ENCODE assay signal across 8 cellular contexts in genomic region chr11:119030329-119031047, GRCh38. TPM values are rescaled to one million over a fixed set of nuclear protein-coding genes. Genes with fewer than 3 reads are reported as not detected.
DNase-seq lines count a peak whose midpoint lies in the region; ATAC-seq and TF ChIP-seq lines count a peak whose summit lies in the region.

SLC37A4 (minus strand) TSS chr11:119030877.

- H3K4me1 ChIP-seq in mucosa of rectum (ENCODE audit: control insufficient read depth in 2 of 2, insufficient read depth in 2 of 2, low read length in 2 of 2): peaks cover 39% of the 10 kb centered on the region in 2 donors

- peak within 1 kb of the TSS; percentile 90 to 93 for H3K27ac ChIP-seq in mucosa of rectum (ENCODE audit: low read depth in 2 of 2, low read length in 2 of 2)

- H3K9me3 ChIP-seq in mucosa of rectum (ENCODE audit: control insufficient read depth in 2 of 2, low read length in 2 of 2): no peaks in the 10 kb centered on the region

- TF ChIP-seq POLR2A in erythroblast (IDR thresholded peaks at IDR 0.05; ENCODE audit: low read length): peak; percentile 76

- H3K27me3 ChIP-seq in mucosa of rectum (ENCODE audit: control insufficient read depth in 2 of 2, insufficient read depth in 2 of 2, low read length in 2 of 2): no peaks in the 10 kb centered on the region

- peaks cover 9 to 14% of the 10 kb centered on the region in 2 donors for H3K36me3 ChIP-seq in mucosa of rectum (ENCODE audit: control insufficient read depth in 2 of 2, insufficient read depth in 2 of 2, low read length in 2 of 2)

- no peaks in the 10 kb centered on the region for H3K9me3 Mint-ChIP-seq in activated T-cell treated with anti-CD3 and anti-CD28 coated beads, Interleukin-2, amount 50 U/mL, for 24 hours

- DNase-seq in DMS153 treated with DMSO at 0.1 percent for 48 hours (lab: John Stamatoyannopoulos, UW; ENCODE audit: unreplicated experiment) (peak; percentile 88), KBM-7 (peak; percentile 97), erythroblast (lab: John Stamatoyannopoulos, UW) (peak; percentile 99)
- peak; percentile 99 for DNase-seq in activated T-cell treated with anti-CD3 and anti-CD28 coated beads, Interleukin-2, amount 50 U/mL, for 24 hours
- DNase-seq in stimulated activated CD8-positive, alpha-beta memory T cell treated with anti-CD3 and anti-CD28 coated beads, Interleukin-4, amount 100 ng/mL, for 48 hours: peak; percentile 100

- in situ Hi-C loops in KBM-7 (cut with MboI; ENCODE audit: low pct_unique_long_range_greater_than_20kb, low sequenced_read_pairs): no loop called here

- H3K27ac Mint-ChIP-seq in activated T-cell treated with anti-CD3 and anti-CD28 coated beads, Interleukin-2, amount 50 U/mL, for 24 hours: peak within 1 kb of the TSS; percentile 91

- H3K36me3 Mint-ChIP-seq in activated T-cell treated with anti-CD3 and anti-CD28 coated beads, Interleukin-2, amount 50 U/mL, for 24 hours (ENCODE audit: low read depth): peaks cover 45% of the 10 kb centered on the region

- H3K4me3 Mint-ChIP-seq in activated T-cell treated with anti-CD3 and anti-CD28 coated beads, Interleukin-2, amount 50 U/mL, for 24 hours: peak within 1 kb of the TSS; percentile 85

- H3K4me1 Mint-ChIP-seq in activated T-cell treated with anti-CD3 and anti-CD28 coated beads, Interleukin-2, amount 50 U/mL, for 24 hours (ENCODE audit: low read depth): peaks cover 24% of the 10 kb centered on the region

- peak; percentile 84 for ATAC-seq in GM21717 (IDR thresholded peaks at IDR 0.05; ENCODE audit: unreplicated experiment)

- peak within 1 kb of the TSS; percentile 74 to 96 for H3K9ac ChIP-seq in mucosa of rectum (ENCODE audit: low read depth in 1 of 2, low read length in 2 of 2)

- peak within 1 kb of the TSS; percentile 80 to 91 for H3K4me3 ChIP-seq in mucosa of rectum (ENCODE audit: low read length in 2 of 2)

- no peaks in the 10 kb centered on the region for H3K27me3 Mint-ChIP-seq in activated T-cell treated with anti-CD3 and anti-CD28 coated beads, Interleukin-2, amount 50 U/mL, for 24 hours

TF ChIP-seq in PFSK-1, 5 proteins besides CTCF, POLR2A, EP300 and RAD21:
- TF ChIP-seq FOXP2 (optimal IDR thresholded peaks at IDR 0.05; ENCODE audit: borderline replicate concordance, extremely low read depth, extremely low read length, insufficient read depth) (peak; percentile 87), TAF1 (IDR thresholded peaks at IDR 0.05; ENCODE audit: borderline replicate concordance, insufficient read depth, low read length) (peak; percentile 35; the same call in 1 of the 2 replicates), REST (IDR thresholded peaks at IDR 0.05; ENCODE audit: insufficient read depth in 1 of 2, low read depth in 2 of 2, low read length in 2 of 2) (no peak), POLR2AphosphoS5 (IDR thresholded peaks at IDR 0.05; ENCODE audit: low read depth, low read length) (peak; percentile 83), SIN3A (IDR thresholded peaks at IDR 0.05; ENCODE audit: borderline replicate concordance, insufficient read depth, low read length) (no peak)

RNA-seq across cellular contexts. Expression of gene SLC37A4, which starts in this region (rescaled TPM):
- polyA plus RNA-seq in PFSK-1 (2012; ENCODE audit: insufficient read length, low read depth): 11.1 TPM

Comparison
In these comparisons a context has a peak if more than half of its experiments do, and no peak if none do; other contexts are left out.
1. Peak in every context shown above with its lines: DNase-seq, ATAC-seq, H3K4me3 ChIP-seq and H3K27ac ChIP-seq.